Comparison of ENCODE assay signal across 1 cellular context in the genomic region with DNA sequence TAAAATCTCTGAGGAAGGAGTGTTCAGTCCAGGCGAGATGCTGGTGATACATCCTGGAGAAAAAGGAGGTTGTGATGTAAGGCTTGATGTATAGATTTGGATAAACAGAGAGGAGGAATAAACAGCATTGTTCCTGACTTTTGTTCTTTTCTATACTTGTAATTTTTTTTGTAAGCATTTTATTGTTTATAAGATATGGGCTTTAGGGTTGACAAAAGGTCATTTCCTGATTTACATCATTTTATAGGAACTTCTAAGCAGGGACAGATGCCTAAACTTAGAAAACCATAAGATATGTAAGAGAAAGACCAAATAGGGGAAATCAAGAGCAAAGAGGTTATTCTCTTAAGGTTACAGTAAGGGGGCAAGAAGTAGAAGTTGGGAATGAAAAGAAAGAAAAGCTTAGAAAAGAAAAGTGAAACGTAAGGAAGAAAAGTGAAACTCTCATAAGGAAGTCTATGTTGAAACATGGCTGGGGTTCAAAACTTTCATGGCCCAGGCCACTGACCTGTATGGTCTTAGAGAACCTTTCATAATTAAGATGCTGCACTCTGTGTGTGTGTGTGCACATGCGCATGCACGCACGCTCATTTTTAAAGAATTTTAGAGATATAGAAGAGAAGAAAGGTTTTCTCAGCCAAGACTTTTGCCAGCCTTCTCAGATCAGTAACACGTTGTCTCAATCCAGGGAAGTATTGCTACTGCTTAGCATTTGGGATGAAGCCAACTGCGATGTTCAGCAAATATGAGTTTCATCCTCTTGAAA.
TF ChIP-seq lines count a peak whose summit lies in the region.

No MANE protein-coding gene starts in this region.

TF ChIP-seq in SK-N-SH, 30 proteins besides CTCF, POLR2A, EP300 and RAD21 (continued from another document):
- TF ChIP-seq IRF3 (IDR thresholded peaks at IDR 0.05; ENCODE audit: low read depth, low read length) (no peak), EZH2phosphoT487 (IDR thresholded peaks at IDR 0.05; ENCODE audit: borderline replicate concordance, low read depth) (no peak), GABPA (IDR thresholded peaks at IDR 0.05; ENCODE audit: low read depth) (no peak), GATA2 (CRISPR knock-in tag; IDR thresholded peaks at IDR 0.05) (no peak), YY1 (IDR thresholded peaks at IDR 0.05; ENCODE audit: low read depth) (no peak), ELF1 (IDR thresholded peaks at IDR 0.05) (no peak), REST (IDR thresholded peaks at IDR 0.05; ENCODE audit: low read depth, low read length) (no peak), FOSL2 (IDR thresholded peaks at IDR 0.05; ENCODE audit: borderline replicate concordance, low read depth) (no peak), MEF2A (IDR thresholded peaks at IDR 0.05; ENCODE audit: borderline replicate concordance, low read depth) (no peak), SMC3 (IDR thresholded peaks at IDR 0.05; ENCODE audit: low read depth, low read length) (no peak), MXI1 (IDR thresholded peaks at IDR 0.05; ENCODE audit: low read depth, low read length) (no peak), POLR2AphosphoS5 (IDR thresholded peaks at IDR 0.05; ENCODE audit: low read depth, low read length) (no peak), TCF12 (IDR thresholded peaks at IDR 0.05) (no peak)
- TF ChIP-seq, protein P1, sequence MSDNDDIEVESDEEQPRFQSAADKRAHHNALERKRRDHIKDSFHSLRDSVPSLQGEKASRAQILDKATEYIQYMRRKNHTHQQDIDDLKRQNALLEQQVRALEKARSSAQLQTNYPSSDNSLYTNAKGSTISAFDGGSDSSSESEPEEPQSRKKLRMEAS (IDR thresholded peaks at IDR 0.05; ENCODE audit: low read depth), result no peak
TF ChIP-seq in SK-N-SH: peak in this region for 0.
